9 cellular contexts compared by ENCODE assay signal in the genomic region with DNA sequence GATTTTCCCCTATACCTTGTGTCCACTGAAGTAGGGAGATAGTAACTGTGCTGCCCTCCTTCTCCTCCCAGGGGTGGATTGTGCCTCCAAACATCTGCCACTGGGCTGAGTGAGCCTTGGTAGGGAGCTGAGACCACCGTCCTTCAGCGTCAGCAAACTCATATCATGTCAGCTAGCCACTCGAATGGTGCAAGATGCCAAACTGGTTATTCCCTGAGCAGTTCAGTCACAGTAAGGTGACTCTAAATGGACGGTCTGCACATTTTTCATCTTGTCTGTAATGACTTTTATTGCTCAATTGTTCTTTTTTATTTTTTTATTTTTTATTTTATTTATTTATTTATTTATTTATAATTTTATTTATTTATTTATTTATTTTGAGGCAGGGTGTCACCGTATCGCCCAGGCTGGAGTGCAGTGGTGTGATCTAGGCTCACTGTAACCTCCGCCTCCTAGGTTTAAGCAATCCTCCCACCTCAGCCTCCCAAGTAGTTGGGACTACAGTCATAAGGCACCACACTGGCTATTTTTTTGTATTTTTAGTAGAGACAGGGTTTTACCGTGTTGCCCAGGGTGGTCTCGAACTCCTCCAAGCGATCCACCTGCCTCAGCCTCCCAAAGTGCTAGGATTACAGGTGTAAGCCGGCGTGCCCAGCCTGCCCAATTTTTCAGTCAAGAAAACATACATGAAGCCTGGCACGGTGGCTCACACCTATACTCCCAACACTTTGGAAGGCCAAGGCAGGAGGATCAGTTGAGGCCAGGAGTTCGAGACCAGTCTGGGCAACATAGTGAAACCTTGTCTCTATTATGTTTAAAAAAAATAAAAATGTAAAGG. TPM values are rescaled to one million over a fixed set of nuclear protein-coding genes. Genes with fewer than 3 reads are reported as not detected.
DNase-seq lines count a peak whose midpoint lies in the region; ATAC-seq and TF ChIP-seq lines count a peak whose summit lies in the region.
"Had no signal": no experiment of that assay in that cellular context is flagged by ENCODE, and none has a peak within 500 bp of the region (broad histone marks: within the 10 kb centered on the region; RNA-seq: fewer than 3 reads in every experiment).

No MANE protein-coding gene starts in this region.

- WGBS in mammary epithelial cell (ENCODE audit: low coverage, missing lambda C conversion rate): 98% methylated on average over 12 of the region's 14 CpGs
- 94 to 95% methylated on average over 14 of the region's 14 CpGs for WGBS in aorta, 2 donors

- H3K36me3 ChIP-seq in mammary epithelial cell (ENCODE audit: insufficient read depth, low read length) (no peaks in the 10 kb centered on the region), aorta (ENCODE audit: control insufficient read depth in 1 of 2, insufficient read depth in 2 of 2, low read length in 1 of 2) (no peaks in the 10 kb centered on the region)

- peak overlapping the region; percentile 82 for H3K27ac Mint-ChIP-seq in stimulated activated naive CD8-positive, alpha-beta T cell treated with anti-CD3 and anti-CD28 coated beads, Interleukin-15, Interleukin-2, amounts not matched to agents 100 ng/mL and 50 ng/mL, for 24 hours
- peak overlapping the region; percentile 76 to 100 (median 94) for H3K27ac Mint-ChIP-seq in naive B cell

- H3K27ac ChIP-seq in mammary epithelial cell (ENCODE audit: insufficient read depth, low read depth, low read length) (no peak overlapping the region), aorta (ENCODE audit: low read depth in 1 of 2, low read length in 2 of 2) (peak overlapping the region; percentile 35 to 84)

- H3K36me3 Mint-ChIP-seq in stimulated activated naive CD8-positive, alpha-beta T cell treated with anti-CD3 and anti-CD28 coated beads, Interleukin-15, Interleukin-2, amounts not matched to agents 100 ng/mL and 50 ng/mL, for 24 hours (ENCODE audit: low read depth): no peaks in the 10 kb centered on the region
- peaks cover 4 to 7% of the 10 kb centered on the region in 2 donors for H3K36me3 Mint-ChIP-seq in naive B cell

- in situ Hi-C loops in mammary epithelial cell (cut with MboI; ENCODE audit: low sequenced_read_pairs in 2 of 2): no loop called here

- no peak overlapping the region for H3K9ac ChIP-seq in mammary epithelial cell (ENCODE audit: insufficient read depth, low read length)

- H3K4me1 ChIP-seq in mammary epithelial cell (ENCODE audit: insufficient read depth, low read length) (peaks cover 13% of the 10 kb centered on the region), aorta (ENCODE audit: control insufficient read depth in 1 of 2, insufficient read depth in 2 of 2, low read length in 2 of 2) (peaks cover 0 to 7% of the 10 kb centered on the region in 2 donors)

- H3K4me3 Mint-ChIP-seq in stimulated activated naive CD8-positive, alpha-beta T cell treated with anti-CD3 and anti-CD28 coated beads, Interleukin-15, Interleukin-2, amounts not matched to agents 100 ng/mL and 50 ng/mL, for 24 hours: peak overlapping the region; percentile 61
- peak overlapping the region; percentile 20 to 95 (median 54) for H3K4me3 Mint-ChIP-seq in naive B cell

- CTCF ChIA-PET in mammary epithelial cell (lab: Charles Lee; ENCODE audit: low non-redundant PET): no interaction called here

- peaks cover 57% of the 10 kb centered on the region for H3K4me1 Mint-ChIP-seq in stimulated activated naive CD8-positive, alpha-beta T cell treated with anti-CD3 and anti-CD28 coated beads, Interleukin-15, Interleukin-2, amounts not matched to agents 100 ng/mL and 50 ng/mL, for 24 hours (ENCODE audit: low read depth)
- peaks cover 33 to 49% (median 38%) of the 10 kb centered on the region in 3 donors for H3K4me1 Mint-ChIP-seq in naive B cell

- no peaks in the 10 kb centered on the region for H4K20me1 ChIP-seq in mammary epithelial cell (ENCODE audit: insufficient read depth, low read length)

- ATAC-seq in stimulated activated naive CD8-positive, alpha-beta T cell treated with anti-CD3 and anti-CD28 coated beads, Interleukin-15, Interleukin-2, amounts not matched to agents 100 U/mL and 50 U/mL, for 24 hours: no peak
- ATAC-seq in naive B cell (ENCODE audit: low read depth in 2 of 2) (no peak), aorta (ENCODE audit: low FRiP score) (no peak), GM18520 (IDR thresholded peaks at IDR 0.05; ENCODE audit: unreplicated experiment) (no peak)

- no peaks in the 10 kb centered on the region for H3K79me2 ChIP-seq in mammary epithelial cell (ENCODE audit: insufficient read depth, low read length)

- DNase-seq in stimulated activated naive CD8-positive, alpha-beta T cell treated with anti-CD3 and anti-CD28 coated beads, Interleukin-15, Interleukin-2, amounts not matched to agents 100 U/mL and 50 U/mL, for 24 hours: no peak
- DNase-seq in mammary epithelial cell (no peak), naive B cell (no peak), aorta (no peak), HPDE6-E6E7 (ENCODE audit: extremely low spot score) (no peak), A172 (ENCODE audit: low spot score) (no peak)

- dilution Hi-C loops in mammary epithelial cell (cut with HindIII; ENCODE audit: low sequenced_read_pairs): no loop called here

- BruUV-seq in mammary epithelial cell (replicated peaks; lab: Mats Ljungman, UMichigan): no TSS peak

- H3K4me2 ChIP-seq in mammary epithelial cell (ENCODE audit: insufficient read depth, low read depth, low read length): no peak overlapping the region

- no peaks in the 10 kb centered on the region for H3K9me3 Mint-ChIP-seq in stimulated activated naive CD8-positive, alpha-beta T cell treated with anti-CD3 and anti-CD28 coated beads, Interleukin-15, Interleukin-2, amounts not matched to agents 100 ng/mL and 50 ng/mL, for 24 hours
- H3K9me3 Mint-ChIP-seq in naive B cell: peaks cover 0 to 2% (median 0%) of the 10 kb centered on the region in 7 donors
- H3K9me3 Mint-ChIP-seq: neural crest cell had no signal

- TF ChIP-seq CTCF in mammary epithelial cell (conservative IDR thresholded peaks at IDR 0.05 in 1 of 2, IDR thresholded peaks at IDR 0.05 in 1 of 2; ENCODE audit: extremely low read depth in 1 of 2, insufficient read depth in 1 of 2, low read depth in 1 of 2, low read length in 2 of 2): no peak

- no peaks in the 10 kb centered on the region for H3K27me3 ChIP-seq in mammary epithelial cell (ENCODE audit: insufficient read depth, low read length)
- H3K27me3 ChIP-seq in aorta (ENCODE audit: control insufficient read depth in 1 of 2, insufficient read depth in 2 of 2, low read length in 1 of 2): no peaks in the 10 kb centered on the region

- H3K27me3 Mint-ChIP-seq in stimulated activated naive CD8-positive, alpha-beta T cell treated with anti-CD3 and anti-CD28 coated beads, Interleukin-15, Interleukin-2, amounts not matched to agents 100 ng/mL and 50 ng/mL, for 24 hours: no peaks in the 10 kb centered on the region
- H3K27me3 Mint-ChIP-seq in naive B cell: no peaks in the 10 kb centered on the region

- peak overlapping the region; percentile 51 for H2AFZ ChIP-seq in mammary epithelial cell (ENCODE audit: low read depth, low read length)

- intact Hi-C loops in mammary epithelial cell (cut with micrococcal nuclease): no loop called here
- intact Hi-C loops in aorta (cut with DNase I): loop anchor here in 1 of 2 donors (2.0 kb wide), 1 partner anchor 37 kb away; no protein-coding TSS in a partner anchor

- H3K9me3 ChIP-seq in mammary epithelial cell (replicated peaks; ENCODE audit: insufficient read depth, low read length) (no peaks in the 10 kb centered on the region), aorta (ENCODE audit: control insufficient read depth, low read length) (no peaks in the 10 kb centered on the region)

- no peak overlapping the region for H3K4me3 ChIP-seq in mammary epithelial cell (replicated peaks in 1 of 3; ENCODE audit: insufficient read depth in 1 of 3, low read depth in 2 of 3, low read length in 3 of 3)
- H3K4me3 ChIP-seq in aorta (ENCODE audit: low read length in 2 of 2): no peak overlapping the region

RNA-seq across cellular contexts. Expression of a gene that starts 8.8 kb away (rescaled TPM):
- 100 to 1,000 TPM in 1 of 2 donors, 10 to 100 TPM in 1; 47.2 to 258 TPM for total RNA-seq in mammary epithelial cell
- polyA plus RNA-seq in mammary epithelial cell: 128 TPM
- 119 TPM for polyA minus RNA-seq in mammary epithelial cell
- 100 to 1,000 TPM; 108 to 148 (median 126) TPM for polyA plus RNA-seq in naive B cell (ENCODE audit: low read depth in 6 of 6)
- total RNA-seq in aorta: 100 to 1,000 TPM; 263 to 288 TPM
- polyA plus RNA-seq in aorta: 100 to 1,000 TPM; 249 to 259 TPM
- 24.3 and 26.3 TPM in 2 replicates for total RNA-seq in A172 (2014; rRNA removed; shearing (Covaris generic))
